In the genomic region with DNA sequence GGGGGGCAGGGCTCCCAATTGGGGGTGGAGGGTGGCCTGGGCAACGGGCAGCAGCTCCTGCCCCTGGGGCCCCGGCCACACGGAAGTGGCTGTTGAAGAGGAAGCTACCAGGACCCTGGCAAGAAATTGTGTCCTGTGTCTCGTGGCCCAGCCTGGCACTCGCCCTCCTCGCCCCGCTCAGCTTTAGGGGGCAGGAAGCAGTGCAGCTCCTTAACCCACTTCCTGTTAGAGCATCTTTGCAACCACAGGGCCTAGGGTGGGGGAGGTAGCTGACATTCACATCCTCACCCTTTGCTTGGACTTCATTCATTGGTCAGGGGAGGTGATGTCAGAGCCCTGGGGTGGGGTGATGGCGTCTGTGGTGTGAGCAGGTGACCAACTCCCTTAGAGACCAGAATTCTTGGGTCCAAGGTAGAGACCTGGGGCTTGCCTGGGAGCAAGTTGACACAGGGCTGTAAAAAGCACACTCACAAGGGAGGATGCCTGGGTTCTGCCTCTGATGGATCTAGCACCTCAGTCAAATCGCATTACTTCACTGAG, we compare ENCODE assay signal across 9 cellular contexts. TPM values are rescaled to one million over a fixed set of nuclear protein-coding genes. Genes with fewer than 3 reads are reported as not detected.
DNase-seq lines count a peak whose midpoint lies in the region; ATAC-seq, FAIRE-seq and TF ChIP-seq lines count a peak whose summit lies in the region.
"Had no signal": no experiment of that assay in that cellular context is flagged by ENCODE, and none has a peak within 500 bp of the region (broad histone marks: within the 10 kb centered on the region; RNA-seq: fewer than 3 reads in every experiment).

A gene with protein sequence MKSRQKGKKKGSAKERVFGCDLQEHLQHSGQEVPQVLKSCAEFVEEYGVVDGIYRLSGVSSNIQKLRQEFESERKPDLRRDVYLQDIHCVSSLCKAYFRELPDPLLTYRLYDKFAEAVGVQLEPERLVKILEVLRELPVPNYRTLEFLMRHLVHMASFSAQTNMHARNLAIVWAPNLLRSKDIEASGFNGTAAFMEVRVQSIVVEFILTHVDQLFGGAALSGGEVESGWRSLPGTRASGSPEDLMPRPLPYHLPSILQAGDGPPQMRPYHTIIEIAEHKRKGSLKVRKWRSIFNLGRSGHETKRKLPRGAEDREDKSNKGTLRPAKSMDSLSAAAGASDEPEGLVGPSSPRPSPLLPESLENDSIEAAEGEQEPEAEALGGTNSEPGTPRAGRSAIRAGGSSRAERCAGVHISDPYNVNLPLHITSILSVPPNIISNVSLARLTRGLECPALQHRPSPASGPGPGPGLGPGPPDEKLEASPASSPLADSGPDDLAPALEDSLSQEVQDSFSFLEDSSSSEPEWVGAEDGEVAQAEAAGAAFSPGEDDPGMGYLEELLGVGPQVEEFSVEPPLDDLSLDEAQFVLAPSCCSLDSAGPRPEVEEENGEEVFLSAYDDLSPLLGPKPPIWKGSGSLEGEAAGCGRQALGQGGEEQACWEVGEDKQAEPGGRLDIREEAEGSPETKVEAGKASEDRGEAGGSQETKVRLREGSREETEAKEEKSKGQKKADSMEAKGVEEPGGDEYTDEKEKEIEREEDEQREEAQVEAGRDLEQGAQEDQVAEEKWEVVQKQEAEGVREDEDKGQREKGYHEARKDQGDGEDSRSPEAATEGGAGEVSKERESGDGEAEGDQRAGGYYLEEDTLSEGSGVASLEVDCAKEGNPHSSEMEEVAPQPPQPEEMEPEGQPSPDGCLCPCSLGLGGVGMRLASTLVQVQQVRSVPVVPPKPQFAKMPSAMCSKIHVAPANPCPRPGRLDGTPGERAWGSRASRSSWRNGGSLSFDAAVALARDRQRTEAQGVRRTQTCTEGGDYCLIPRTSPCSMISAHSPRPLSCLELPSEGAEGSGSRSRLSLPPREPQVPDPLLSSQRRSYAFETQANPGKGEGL (minus strand): TSS at position 161 of the 540 bp plus-strand sequence. CDS start 267 bp downstream, outside the sequence.

- peak; percentile 79 for DNase-seq in T-helper 22 cell (ENCODE audit: low read depth)
- DNase-seq in adrenal gland: peak; percentile 39 to 81 (median 64)
- DNase-seq in natural killer cell: peak; percentile 76
- no peak for DNase-seq in frontal cortex (ENCODE audit: low spot score in 2 of 2)
- no peak for DNase-seq in RCC 7860 (ENCODE audit: low spot score)

- TF ChIP-seq POLR2A in adrenal gland (IDR thresholded peaks at IDR 0.05): peak; percentile 20 to 37

- H3K9me3 ChIP-seq in adrenal gland (replicated peaks in 1 of 3) (no peaks in the 10 kb centered on the region), subcutaneous abdominal adipose tissue (ENCODE audit: control insufficient read depth in 5 of 5, low read length in 5 of 5) (no peaks in the 10 kb centered on the region)

- intact Hi-C loops in adrenal gland (cut with DNase I) (no loop called here), natural killer cell (cut with micrococcal nuclease) (loop anchor here (1.0 to 10.0 kb wide), 3 partner anchors 28 to 1245 kb away; partner anchors contain the start of gene SLAMF8)

- H3K4me1 Mint-ChIP-seq in natural killer cell: peaks cover 51 to 86% of the 10 kb centered on the region in 2 donors

- H3K27me3 ChIP-seq in adrenal gland (peaks cover 6% of the 10 kb centered on the region), subcutaneous abdominal adipose tissue (ENCODE audit: control insufficient read depth in 5 of 5, insufficient read depth in 4 of 5, low read length in 5 of 5) (no peaks in the 10 kb centered on the region)

- H3K27me3 Mint-ChIP-seq in natural killer cell (ENCODE audit: low read depth in 2 of 2): no peaks in the 10 kb centered on the region

- H3K36me3 Mint-ChIP-seq in natural killer cell: no peaks in the 10 kb centered on the region

- H3K4me3 ChIP-seq in adrenal gland (peak within 1 kb of the TSS in 1 of 4 donors; percentile 55), subcutaneous abdominal adipose tissue (ENCODE audit: low read depth in 1 of 5, low read length in 5 of 5) (peak within 1 kb of the TSS; percentile 45 to 73 (median 59))
- H3K4me3 ChIP-seq: SK-N-MC had no signal

- peak within 1 kb of the TSS; percentile 88 for H3K4me3 Mint-ChIP-seq in natural killer cell

- peak within 1 kb of the TSS; percentile 89 for H3K27ac Mint-ChIP-seq in natural killer cell

- H3K9me3 Mint-ChIP-seq in natural killer cell: no peaks in the 10 kb centered on the region

- H3K27ac ChIP-seq in adrenal gland (peak within 1 kb of the TSS; percentile 13 to 87 (median 56)), subcutaneous abdominal adipose tissue (ENCODE audit: low read depth, low read length) (peak within 1 kb of the TSS; percentile 37)
- H3K27ac ChIP-seq: SK-N-MC had no signal

- TF ChIP-seq CTCF in adrenal gland (IDR thresholded peaks at IDR 0.05) (no peak), natural killer cell (IDR thresholded peaks at IDR 0.05) (no peak)

- H3K4me1 ChIP-seq in adrenal gland (replicated peaks in 1 of 2) (no peaks in the 10 kb centered on the region), subcutaneous abdominal adipose tissue (ENCODE audit: control insufficient read depth in 5 of 5, insufficient read depth in 5 of 5, low read length in 5 of 5) (peaks cover 0 to 16% (median 8%) of the 10 kb centered on the region in 5 donors)

- ATAC-seq in GM18907 (IDR thresholded peaks at IDR 0.05; ENCODE audit: unreplicated experiment) (peak; percentile 87), HG03097 (IDR thresholded peaks at IDR 0.05; ENCODE audit: low FRiP score, unreplicated experiment) (peak; percentile 72), natural killer cell (peak; percentile 68 to 88 (median 79))

- no peak for FAIRE-seq in frontal cortex (lab: Jason Lieb, UNC)
- FAIRE-seq in RCC 7860 (lab: Jason Lieb, UNC): no peak

- H3K36me3 ChIP-seq in adrenal gland (replicated peaks in 1 of 2): no peaks in the 10 kb centered on the region
- no peaks in the 10 kb centered on the region for H3K36me3 ChIP-seq in subcutaneous abdominal adipose tissue (ENCODE audit: control insufficient read depth in 5 of 5, insufficient read depth in 5 of 5, low read length in 5 of 5)

- H3K9ac ChIP-seq in subcutaneous abdominal adipose tissue (ENCODE audit: low read length in 5 of 5): peak within 1 kb of the TSS in 4 of 5 donors; percentile 41 to 68 (median 62)

- 69 to 78% (median 77%) methylated on average over 3 to 9 of the region's 9 CpGs for WGBS in adrenal gland, 4 donors

RNA-seq across cellular contexts. Expression of the gene that starts here (rescaled TPM):
- 10 to 100 TPM in 5 of 8 donors, 1 to 10 TPM in 3; 3.7 to 15.7 (median 10.5) TPM for total RNA-seq in adrenal gland
- 10 to 100 TPM in 1 of 3 donors, 1 to 10 TPM in 2; 3.7 to 17.5 (median 4.5) TPM for polyA plus RNA-seq in adrenal gland
- total RNA-seq in natural killer cell: 100 to 1,000 TPM; 246 to 310 (median 272) TPM
- total RNA-seq in frontal cortex: 0.82 TPM

Comparison
In these comparisons a context has a peak if more than half of its experiments do, and no peak if none do; other contexts are left out.
1. RNA of the gene that starts here (total RNA-seq): 246 to 310 TPM in natural killer cell; 3.7 to 15.7 TPM in adrenal gland and 0.82 TPM in frontal cortex (single experiment); every median in the first group is over 10 times any median in the second.
2. DNase-seq: peak in T-helper 22 cell (single experiment), adrenal gland (7 of 7) and natural killer cell (single experiment); none in frontal cortex (0 of 2) and RCC 7860 (single experiment).
3. Peak in every context shown above with its lines, with median percentiles within 50 percentile points of each other: ATAC-seq.